ENCODE assay signal across 34 cellular contexts in the genomic region with DNA sequence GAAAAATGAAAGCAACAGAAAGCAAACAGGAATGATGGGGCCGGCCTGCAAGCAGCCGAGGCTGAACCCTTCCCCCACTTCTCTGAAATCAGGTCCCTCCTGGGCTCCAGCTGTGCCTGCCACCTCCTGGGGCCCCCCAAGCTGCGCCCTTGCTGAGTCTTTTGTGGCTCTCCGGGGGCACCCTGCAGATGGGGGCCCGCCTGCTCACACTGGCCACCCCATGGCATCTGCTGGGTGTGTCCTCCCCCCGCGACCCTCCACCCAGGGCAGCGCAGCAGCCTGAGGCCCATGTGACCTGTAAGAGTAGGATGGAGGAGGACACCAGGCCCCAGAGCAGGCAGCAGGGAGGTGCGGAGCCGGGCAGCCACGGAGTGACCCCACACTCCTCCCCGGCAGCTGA. TPM values are rescaled to one million over a fixed set of nuclear protein-coding genes. Genes with fewer than 3 reads are reported as not detected.
"Had no signal": no experiment of that assay in that cellular context is flagged by ENCODE, and none has a peak within 500 bp of the region (broad histone marks: within the 10 kb centered on the region; RNA-seq: fewer than 3 reads in every experiment).

No MANE protein-coding gene starts in this region.

- H3K27me3 Mint-ChIP-seq: activated CD4-positive, alpha-beta T cell treated with anti-CD3 and anti-CD28 coated beads for 36 hours; activated CD4-positive, alpha-beta T cell treated with anti-CD3 and anti-CD28 coated beads, Interleukin-2, amount 10 ng/mL, durations not matched to agents 7 days and 5 days; activated naive CD8-positive, alpha-beta T cell; activated naive CD8-positive, alpha-beta T cell treated with anti-CD3 and anti-CD28 coated beads, Interleukin-2, amount 50 U/mL, for 24 hours; activated T-cell treated with anti-CD3 and anti-CD28 coated beads, Interleukin-2, amount 50 U/mL, for 24 hours had no signal

- H3K4me3 ChIP-seq: K562, PC-9 had no signal

- H3K4me3 Mint-ChIP-seq: activated CD4-positive, alpha-beta T cell treated with anti-CD3 and anti-CD28 coated beads for 36 hours; activated CD4-positive, alpha-beta T cell treated with anti-CD3 and anti-CD28 coated beads, Interleukin-2, amount 10 ng/mL, durations not matched to agents 7 days and 5 days; activated CD8-positive, alpha-beta T cell treated with anti-CD3 and anti-CD28 coated beads, Interleukin-2, amount 10 ng/mL, durations not matched to agents 7 days and 5 days; activated naive CD4-positive, alpha-beta T cell treated with anti-CD3 and anti-CD28 coated beads, Interleukin-2, amount 10 ng/mL, durations not matched to agents 7 days and 5 days; activated naive CD8-positive, alpha-beta T cell; activated naive CD8-positive, alpha-beta T cell treated with anti-CD3 and anti-CD28 coated beads, Interleukin-2, amount 50 U/mL, for 24 hours; activated T-cell treated with anti-CD3 and anti-CD28 coated beads, Interleukin-2, amount 50 U/mL, for 24 hours; activated T-helper 1 cell treated with anti-CD3 and anti-CD28 coated beads, Interleukin-12 subunit alpha, Interleukin-12 subunit beta, Interleukin-2, Interleukin-4 antibody, amounts not matched to agents 30 ng/mL and 10 ng/mL and 1 ng/mL, durations not matched to agents 14 hours and 24 hours and 36 hours; brain had no signal

- ATAC-seq: activated CD4-positive, alpha-beta T cell treated with anti-CD3 and anti-CD28 coated beads for 36 hours; activated CD4-positive, CD25-positive, alpha-beta regulatory T cell treated with anti-CD3 and anti-CD28 coated beads, Interleukin-2, amount 50 U/mL, for 24 hours; activated CD8-positive, alpha-beta T cell treated with anti-CD3 and anti-CD28 coated beads, Interleukin-2, amount 10 ng/mL, durations not matched to agents 7 days and 5 days; activated naive CD8-positive, alpha-beta T cell treated with anti-CD3 and anti-CD28 coated beads, Interleukin-2, amount 50 U/mL, for 24 hours; K562; Right ventricle myocardium inferior had no signal

- H3K36me3 Mint-ChIP-seq: activated naive CD4-positive, alpha-beta T cell treated with anti-CD3 and anti-CD28 coated beads, Interleukin-2, amount 10 ng/mL, durations not matched to agents 7 days and 5 days; activated naive CD8-positive, alpha-beta T cell; brain had no signal

- H3K27ac Mint-ChIP-seq: activated CD4-positive, alpha-beta T cell treated with anti-CD3 and anti-CD28 coated beads for 36 hours; activated CD4-positive, alpha-beta T cell treated with anti-CD3 and anti-CD28 coated beads, Interleukin-2, amount 10 ng/mL, durations not matched to agents 7 days and 5 days; activated CD8-positive, alpha-beta T cell treated with anti-CD3 and anti-CD28 coated beads, Interleukin-2, amount 10 ng/mL, durations not matched to agents 7 days and 5 days; activated naive CD4-positive, alpha-beta T cell treated with anti-CD3 and anti-CD28 coated beads, Interleukin-2, amount 10 ng/mL, durations not matched to agents 7 days and 5 days; activated naive CD8-positive, alpha-beta T cell; activated naive CD8-positive, alpha-beta T cell treated with anti-CD3 and anti-CD28 coated beads, Interleukin-2, amount 50 U/mL, for 24 hours; activated T-cell treated with anti-CD3 and anti-CD28 coated beads, Interleukin-2, amount 50 U/mL, for 24 hours; activated T-helper 1 cell treated with anti-CD3 and anti-CD28 coated beads, Interleukin-12 subunit alpha, Interleukin-12 subunit beta, Interleukin-2, Interleukin-4 antibody, amounts not matched to agents 30 ng/mL and 10 ng/mL and 1 ng/mL, durations not matched to agents 14 hours and 24 hours and 36 hours had no signal

- H3K27ac ChIP-seq: PC-9, RWPE1 had no signal

- DNase-seq: activated CD4-positive, alpha-beta T cell treated with anti-CD3 and anti-CD28 coated beads for 36 hours; activated CD4-positive, alpha-beta T cell treated with anti-CD3 and anti-CD28 coated beads, Interleukin-2, amount 10 ng/mL, durations not matched to agents 7 days and 5 days; activated CD4-positive, alpha-beta T cell treated with anti-CD3 and anti-CD28 coated beads, Interleukin-2, amount 50 U/mL, for 48 hours; activated CD8-positive, alpha-beta T cell treated with anti-CD3 and anti-CD28 coated beads, Interleukin-2, amount 10 ng/mL, durations not matched to agents 7 days and 5 days; activated gamma-delta T cell treated with Interleukin-2 at 50 U/mL for 16 hours; activated naive CD4-positive, alpha-beta T cell treated with anti-CD3 and anti-CD28 coated beads, Interleukin-2, amount 10 ng/mL, durations not matched to agents 7 days and 5 days; activated naive CD8-positive, alpha-beta T cell treated with anti-CD3 and anti-CD28 coated beads, Interleukin-2, amount 50 U/mL, for 24 hours; activated T-cell treated with anti-CD3 and anti-CD28 coated beads, Interleukin-2, amount 50 U/mL, for 24 hours; anterior cingulate cortex; caudate nucleus; NCI-H1105; NCI-H1436; NCI-H1694; NCI-H1930; NCI-H2081 treated with DMSO at 0.1 percent for 48 hours; NCI-H345; NCI-H526; NCI-H748 treated with DMSO at 0.1 percent for 48 hours; NK-92 treated with Interleukin-12 subunit alpha and Interleukin-12 subunit beta, amount 100 ng/mL, for 24 hours; PC-9; SW 1271; T-helper 1 cell; T1000 had no signal

- H2AFZ ChIP-seq: PC-9 had no signal

- H3K9me3 Mint-ChIP-seq: activated CD4-positive, alpha-beta T cell treated with anti-CD3 and anti-CD28 coated beads, Interleukin-2, amount 10 ng/mL, durations not matched to agents 7 days and 5 days; activated naive CD4-positive, alpha-beta T cell treated with anti-CD3 and anti-CD28 coated beads, Interleukin-2, amount 10 ng/mL, durations not matched to agents 7 days and 5 days; activated naive CD8-positive, alpha-beta T cell treated with anti-CD3 and anti-CD28 coated beads, Interleukin-2, amount 50 U/mL, for 24 hours; activated T-cell treated with anti-CD3 and anti-CD28 coated beads, Interleukin-2, amount 50 U/mL, for 24 hours; activated T-helper 1 cell treated with anti-CD3 and anti-CD28 coated beads, Interleukin-12 subunit alpha, Interleukin-12 subunit beta, Interleukin-2, Interleukin-4 antibody, amounts not matched to agents 30 ng/mL and 10 ng/mL and 1 ng/mL, durations not matched to agents 14 hours and 24 hours and 36 hours; brain had no signal

- H3K4me2 ChIP-seq: PC-9 had no signal

RNA-seq across cellular contexts. Expression of a gene that starts 5.7 kb away (rescaled TPM):
- total RNA-seq: OCI-LY7 had no signal

RNA-seq across cellular contexts. Expression of a gene that starts 29.2 kb away (rescaled TPM):
- total RNA-seq: activated CD4-positive, alpha-beta T cell treated with anti-CD3 and anti-CD28 coated beads, Interleukin-2, amount 10 ng/mL, durations not matched to agents 7 days and 5 days; activated CD8-positive, alpha-beta T cell treated with anti-CD3 and anti-CD28 coated beads, Interleukin-2, amount 10 ng/mL, durations not matched to agents 7 days and 5 days; activated T-helper 1 cell treated with anti-CD3 and anti-CD28 coated beads, Interleukin-12 subunit alpha, Interleukin-12 subunit beta, Interleukin-2, Interleukin-4 antibody, amounts not matched to agents 30 ng/mL and 10 ng/mL and 1 ng/mL, durations not matched to agents 14 hours and 24 hours and 36 hours; bronchial epithelial cell; K562; MCF 10A; OCI-LY7; Right ventricle myocardium inferior; T-helper 2 cell treated with Interferon-gamma antibody and Interleukin-4, amounts not matched to agents 100 ng/mL and 5 ng/mL, for 36 hours had no signal
- polyA plus RNA-seq: K562 had no signal
